ENCODE assay signal across 1 cellular context in genomic region chr3:94066829-94067470, GRCh38.
TF ChIP-seq lines count a peak whose summit lies in the region.

No MANE protein-coding gene starts in this region.

TF ChIP-seq in SK-N-SH, 30 proteins besides CTCF, POLR2A, EP300 and RAD21:
- TF ChIP-seq FOXM1 (IDR thresholded peaks at IDR 0.05; ENCODE audit: low read depth) = no peak
- TF ChIP-seq SIN3A (IDR thresholded peaks at IDR 0.05; ENCODE audit: borderline replicate concordance, low read depth, low read length) = no peak
